10 cellular contexts compared by ENCODE assay signal in the genomic region with DNA sequence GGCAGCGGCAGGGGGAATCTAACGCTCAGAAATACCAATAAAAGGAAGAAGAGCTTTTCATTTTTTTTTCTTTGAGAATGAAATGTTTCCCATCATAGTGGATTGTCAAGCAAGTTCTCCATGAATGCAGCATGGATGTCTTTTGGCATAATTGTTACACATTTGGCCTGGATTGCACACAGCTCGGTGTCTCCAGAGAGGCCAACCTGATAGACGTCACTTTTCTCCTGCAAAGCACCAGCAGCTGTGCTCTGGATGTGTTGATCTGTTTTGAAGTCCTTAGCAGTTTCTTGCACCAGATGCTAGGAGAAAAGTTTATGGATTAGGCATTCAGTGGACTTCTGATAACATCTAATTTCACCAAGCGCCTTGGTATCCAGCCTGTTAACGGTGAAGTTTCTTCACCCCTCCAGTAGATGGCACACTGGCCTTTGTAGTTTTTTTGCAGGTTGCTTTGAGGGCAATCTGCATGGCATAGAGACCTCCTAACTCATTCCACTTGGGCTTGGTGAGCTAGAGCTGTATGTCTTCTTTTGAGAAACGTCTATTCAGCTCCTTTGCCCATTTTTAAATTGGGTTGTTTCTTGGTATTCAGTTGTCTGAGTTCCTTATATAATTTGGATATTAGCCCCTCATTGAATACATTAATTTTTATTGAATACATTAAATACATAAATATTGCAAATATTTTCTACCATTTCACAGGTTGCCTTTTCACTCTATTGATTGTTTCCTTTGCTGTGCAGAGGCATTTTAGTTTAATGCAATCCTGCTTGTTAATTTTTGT. TPM values are rescaled to one million over a fixed set of nuclear protein-coding genes. Genes with fewer than 3 reads are reported as not detected.
A peak's percentile ranks its signal among the peaks of the same experiment; 100 is the strongest.
DNase-seq lines count a peak whose midpoint lies in the region; ATAC-seq, FAIRE-seq and TF ChIP-seq lines count a peak whose summit lies in the region.
"Had no signal": no experiment of that assay in that cellular context is flagged by ENCODE, and none has a peak within 500 bp of the region (broad histone marks: within the 10 kb centered on the region; RNA-seq: fewer than 3 reads in every experiment).

No MANE protein-coding gene starts in this region.

- H3K27ac Mint-ChIP-seq in naive B cell, result no peak overlapping the region
- H3K27ac Mint-ChIP-seq: activated naive CD8-positive, alpha-beta T cell treated with anti-CD3 and anti-CD28 coated beads, Interleukin-2, amount 10 ng/mL, durations not matched to agents 7 days and 5 days had no signal

- FAIRE-seq in HTR-8/SVneo (lab: Jason Lieb, UNC) (no peak), bronchial epithelial cell (lab: Jason Lieb, UNC) (no peak)
- FAIRE-seq: A204.1 had no signal

- peak; percentile 76 for ATAC-seq in GM21526 (IDR thresholded peaks at IDR 0.05; ENCODE audit: low FRiP score, unreplicated experiment)
- no peak for ATAC-seq in naive B cell (ENCODE audit: low read depth in 2 of 2)
- ATAC-seq in HG02763 (IDR thresholded peaks at IDR 0.05; ENCODE audit: unreplicated experiment), result no peak

- no peak overlapping the region for H3K4me3 ChIP-seq in bronchial epithelial cell (ENCODE audit: low read depth, low read length)

- H3K9me3 Mint-ChIP-seq in naive B cell, result peaks cover 0 to 10% (median 3%) of the 10 kb centered on the region in 7 donors
- H3K9me3 Mint-ChIP-seq: activated naive CD8-positive, alpha-beta T cell treated with anti-CD3 and anti-CD28 coated beads, Interleukin-2, amount 10 ng/mL, durations not matched to agents 7 days and 5 days had no signal

- no peaks in the 10 kb centered on the region for H3K36me3 ChIP-seq in bronchial epithelial cell (ENCODE audit: control insufficient read depth, insufficient read depth, low read length)

- no peak overlapping the region for H3K4me3 Mint-ChIP-seq in naive B cell
- H3K4me3 Mint-ChIP-seq: activated naive CD8-positive, alpha-beta T cell treated with anti-CD3 and anti-CD28 coated beads, Interleukin-2, amount 10 ng/mL, durations not matched to agents 7 days and 5 days had no signal

- peak; percentile 77 for TF ChIP-seq CTCF in bronchial epithelial cell (IDR thresholded peaks at IDR 0.05; ENCODE audit: insufficient read depth, low read length, severe bottlenecking)

- peaks cover 7 to 14% (median 8%) of the 10 kb centered on the region in 3 donors for H3K27me3 Mint-ChIP-seq in naive B cell
- H3K27me3 Mint-ChIP-seq: activated naive CD8-positive, alpha-beta T cell treated with anti-CD3 and anti-CD28 coated beads, Interleukin-2, amount 10 ng/mL, durations not matched to agents 7 days and 5 days had no signal

- no peaks in the 10 kb centered on the region for H3K27me3 ChIP-seq in bronchial epithelial cell (ENCODE audit: control insufficient read depth, insufficient read depth, low read length)

- no peaks in the 10 kb centered on the region for H3K4me1 Mint-ChIP-seq in naive B cell
- H3K4me1 Mint-ChIP-seq: activated naive CD8-positive, alpha-beta T cell treated with anti-CD3 and anti-CD28 coated beads, Interleukin-2, amount 10 ng/mL, durations not matched to agents 7 days and 5 days had no signal

- H3K36me3 Mint-ChIP-seq in naive B cell, result no peaks in the 10 kb centered on the region
- H3K36me3 Mint-ChIP-seq: activated naive CD8-positive, alpha-beta T cell treated with anti-CD3 and anti-CD28 coated beads, Interleukin-2, amount 10 ng/mL, durations not matched to agents 7 days and 5 days had no signal

- DNase-seq in NK-92 treated with Interleukin-12 subunit alpha and Interleukin-12 subunit beta, amount 100 ng/mL, for 24 hours (lab: John Stamatoyannopoulos, UW), result peak; percentile 3
- DNase-seq in NK-92 (lab: John Stamatoyannopoulos, UW; ENCODE audit: unreplicated experiment), result no peak
- peak; percentile 12 for DNase-seq in HTR-8/SVneo (ENCODE audit: insufficient read length, low spot score)
- peak; percentile 92 for DNase-seq in NCI-H748 (lab: John Stamatoyannopoulos, UW; ENCODE audit: unreplicated experiment)
- peak; percentile 42 for DNase-seq in bronchial epithelial cell (ENCODE audit: low read depth)
- DNase-seq in naive B cell, result peak; percentile 1
- DNase-seq: activated naive CD8-positive, alpha-beta T cell treated with anti-CD3 and anti-CD28 coated beads, Interleukin-2, amount 10 ng/mL, durations not matched to agents 7 days and 5 days had no signal

RNA-seq across cellular contexts. Expression of a gene that starts 59.7 kb away (rescaled TPM):
- total RNA-seq in bronchial epithelial cell, result under 0.01 and 0.13 TPM in 2 replicates
- polyA plus RNA-seq in naive B cell (ENCODE audit: low read depth in 6 of 6), result under 1 TPM in 4 of 6 donors, not detected in 2; 0.09 to 0.42 (median 0.23) TPM
